Comparison of ENCODE assay signal across 8 cellular contexts in the genomic region with DNA sequence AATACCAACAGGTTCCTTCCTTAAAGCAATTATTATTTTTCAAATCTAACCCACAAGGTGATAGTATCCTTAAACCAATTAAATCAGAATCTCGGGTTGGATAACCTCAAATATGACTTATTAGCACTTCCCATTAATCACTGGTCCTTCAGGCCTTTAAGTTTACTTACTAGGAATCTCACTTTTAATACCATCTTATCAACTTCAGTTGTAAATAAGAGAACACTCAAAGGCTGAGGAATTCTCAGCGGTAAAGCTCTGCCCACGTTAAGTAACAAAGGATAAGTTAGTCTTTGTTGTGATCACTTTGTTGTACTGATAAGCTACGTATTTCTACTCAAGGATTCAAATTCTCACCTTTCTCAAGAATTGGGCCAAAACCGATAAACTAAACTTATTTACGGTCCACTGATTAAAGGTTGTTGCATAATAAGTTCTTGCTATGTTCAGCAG.
DNase-seq lines count a peak whose midpoint lies in the region; ATAC-seq and TF ChIP-seq lines count a peak whose summit lies in the region.

No MANE protein-coding gene starts in this region.

- in situ Hi-C loops in G401 (cut with HindIII; ENCODE audit: low sequenced_read_pairs) = no loop called here

- H3K27ac Mint-ChIP-seq in activated CD4-positive, alpha-beta T cell treated with anti-CD3 and anti-CD28 coated beads for 36 hours = peak overlapping the region; percentile 96
- H3K27ac Mint-ChIP-seq in activated CD8-positive, alpha-beta T cell treated with anti-CD3 and anti-CD28 coated beads, Interleukin-2, amount 10 ng/mL, durations not matched to agents 7 days and 5 days = peak overlapping the region; percentile 95
- H3K27ac Mint-ChIP-seq in immature natural killer cell = peak overlapping the region; percentile 94 to 99 (median 98)

- no peaks in the 10 kb centered on the region for H3K27me3 ChIP-seq in testis

- peaks cover 30% of the 10 kb centered on the region for H3K4me1 Mint-ChIP-seq in activated CD4-positive, alpha-beta T cell treated with anti-CD3 and anti-CD28 coated beads for 36 hours
- H3K4me1 Mint-ChIP-seq in activated CD8-positive, alpha-beta T cell treated with anti-CD3 and anti-CD28 coated beads, Interleukin-2, amount 10 ng/mL, durations not matched to agents 7 days and 5 days (ENCODE audit: low read depth) = peaks cover 49% of the 10 kb centered on the region
- H3K4me1 Mint-ChIP-seq in immature natural killer cell = peaks cover 40 to 49% of the 10 kb centered on the region in 2 donors

- no peak for TF ChIP-seq POLR2A in testis (IDR thresholded peaks at IDR 0.05)

- intact Hi-C loops in activated CD4-positive, alpha-beta T cell treated with anti-CD3 and anti-CD28 coated beads for 36 hours (cut with DNase I, micrococcal nuclease) = loop anchor here (10.0 kb wide), 3 partner anchors 305 to 1805 kb away; a partner anchor contains a TSS
- intact Hi-C loops in testis (cut with DNase I; ENCODE audit: low total_unique reads) = no loop called here

- peaks cover under 1% of the 10 kb centered on the region for H3K36me3 Mint-ChIP-seq in activated CD4-positive, alpha-beta T cell treated with anti-CD3 and anti-CD28 coated beads for 36 hours (ENCODE audit: low read depth)
- peaks cover 26% of the 10 kb centered on the region for H3K36me3 Mint-ChIP-seq in activated CD8-positive, alpha-beta T cell treated with anti-CD3 and anti-CD28 coated beads, Interleukin-2, amount 10 ng/mL, durations not matched to agents 7 days and 5 days (ENCODE audit: low read depth)
- H3K36me3 Mint-ChIP-seq in immature natural killer cell = peaks cover 0 to 7% (median 0%) of the 10 kb centered on the region in 3 donors

- H3K9me3 Mint-ChIP-seq in activated CD4-positive, alpha-beta T cell treated with anti-CD3 and anti-CD28 coated beads for 36 hours (ENCODE audit: low read depth) = no peaks in the 10 kb centered on the region
- H3K9me3 Mint-ChIP-seq in activated CD8-positive, alpha-beta T cell treated with anti-CD3 and anti-CD28 coated beads, Interleukin-2, amount 10 ng/mL, durations not matched to agents 7 days and 5 days (ENCODE audit: insufficient read depth) = no peaks in the 10 kb centered on the region
- no peaks in the 10 kb centered on the region for H3K9me3 Mint-ChIP-seq in immature natural killer cell

- no peak for DNase-seq in activated CD4-positive, alpha-beta T cell treated with anti-CD3 and anti-CD28 coated beads for 36 hours
- DNase-seq in activated CD4-positive, alpha-beta T cell treated with anti-CD3 and anti-CD28 coated beads, Interleukin-2, amount 50 U/mL, for 4 hours = no peak
- no peak for DNase-seq in activated CD8-positive, alpha-beta T cell treated with anti-CD3 and anti-CD28 coated beads, Interleukin-2, amount 10 ng/mL, durations not matched to agents 7 days and 5 days
- DNase-seq in immature natural killer cell = no peak
- no peak for DNase-seq in testis
- no peak for DNase-seq in DMS153 (lab: John Stamatoyannopoulos, UW)
- DNase-seq in G401 (ENCODE audit: low spot score) = no peak

- H3K9me3 ChIP-seq in testis = no peaks in the 10 kb centered on the region

- peak overlapping the region in 1 of 2 donors; percentile 43 for H3K4me3 ChIP-seq in testis

- peak overlapping the region; percentile 84 for H3K4me3 Mint-ChIP-seq in activated CD4-positive, alpha-beta T cell treated with anti-CD3 and anti-CD28 coated beads for 36 hours
- peak overlapping the region; percentile 87 for H3K4me3 Mint-ChIP-seq in activated CD8-positive, alpha-beta T cell treated with anti-CD3 and anti-CD28 coated beads, Interleukin-2, amount 10 ng/mL, durations not matched to agents 7 days and 5 days
- H3K4me3 Mint-ChIP-seq in immature natural killer cell = peak overlapping the region; percentile 86 to 93 (median 89)

- WGBS in testis, 2 donors = 36 to 50% methylated on average over 6 of the region's 6 CpGs

- POLR2A ChIA-PET in activated CD4-positive, alpha-beta T cell treated with anti-CD3 and anti-CD28 coated beads for 36 hours (lab: Charles Lee) = interaction anchor here (0.6 to 3.7 kb wide), 10 partner anchors 7 to 698 kb away, joined by 3 to 54 read pairs (median 5); a partner anchor contains a TSS
- POLR2A ChIA-PET in activated CD8-positive, alpha-beta T cell treated with anti-CD3 and anti-CD28 coated beads, Interleukin-2, amount 10 ng/mL, durations not matched to agents 7 days and 5 days (lab: Charles Lee) = interaction anchor here (0.6 to 15.4 kb wide), 25 partner anchors 8 to 1810 kb away, joined by 3 to 2805 read pairs (median 7); a partner anchor contains a TSS

- ATAC-seq in activated CD4-positive, alpha-beta T cell treated with anti-CD3 and anti-CD28 coated beads for 36 hours = no peak
- ATAC-seq in activated CD8-positive, alpha-beta T cell treated with anti-CD3 and anti-CD28 coated beads, Interleukin-2, amount 10 ng/mL, durations not matched to agents 7 days and 5 days = no peak
- no peak for ATAC-seq in HG03565 (IDR thresholded peaks at IDR 0.05; ENCODE audit: unreplicated experiment)

- no peaks in the 10 kb centered on the region for H3K4me1 ChIP-seq in testis

- peak overlapping the region; percentile 58 to 69 for H3K27ac ChIP-seq in testis

- no peak for TF ChIP-seq CTCF in testis (IDR thresholded peaks at IDR 0.05)

- no peaks in the 10 kb centered on the region for H3K27me3 Mint-ChIP-seq in activated CD4-positive, alpha-beta T cell treated with anti-CD3 and anti-CD28 coated beads for 36 hours
- H3K27me3 Mint-ChIP-seq in activated CD8-positive, alpha-beta T cell treated with anti-CD3 and anti-CD28 coated beads, Interleukin-2, amount 10 ng/mL, durations not matched to agents 7 days and 5 days (ENCODE audit: low read depth) = no peaks in the 10 kb centered on the region
- H3K27me3 Mint-ChIP-seq in immature natural killer cell (ENCODE audit: low read depth in 3 of 3) = peaks cover 7 to 16% (median 12%) of the 10 kb centered on the region in 3 donors

- CTCF ChIA-PET in activated CD4-positive, alpha-beta T cell treated with anti-CD3 and anti-CD28 coated beads for 36 hours (lab: Charles Lee) = interaction anchor here (1.0 to 1.3 kb wide), 2 partner anchors 34 to 42 kb away, joined by 3 read pairs; a partner anchor contains a TSS
- CTCF ChIA-PET in activated CD8-positive, alpha-beta T cell treated with anti-CD3 and anti-CD28 coated beads, Interleukin-2, amount 10 ng/mL, durations not matched to agents 7 days and 5 days (lab: Charles Lee) = interaction anchor here (1.4 to 1.9 kb wide), 2 partner anchors 8 kb away, joined by 5 read pairs; a partner anchor contains a TSS

- no peaks in the 10 kb centered on the region for H3K36me3 ChIP-seq in testis (ENCODE audit: low read depth, missing control alignments)
